ENCODE assay signal across 14 cellular contexts in the genomic region with DNA sequence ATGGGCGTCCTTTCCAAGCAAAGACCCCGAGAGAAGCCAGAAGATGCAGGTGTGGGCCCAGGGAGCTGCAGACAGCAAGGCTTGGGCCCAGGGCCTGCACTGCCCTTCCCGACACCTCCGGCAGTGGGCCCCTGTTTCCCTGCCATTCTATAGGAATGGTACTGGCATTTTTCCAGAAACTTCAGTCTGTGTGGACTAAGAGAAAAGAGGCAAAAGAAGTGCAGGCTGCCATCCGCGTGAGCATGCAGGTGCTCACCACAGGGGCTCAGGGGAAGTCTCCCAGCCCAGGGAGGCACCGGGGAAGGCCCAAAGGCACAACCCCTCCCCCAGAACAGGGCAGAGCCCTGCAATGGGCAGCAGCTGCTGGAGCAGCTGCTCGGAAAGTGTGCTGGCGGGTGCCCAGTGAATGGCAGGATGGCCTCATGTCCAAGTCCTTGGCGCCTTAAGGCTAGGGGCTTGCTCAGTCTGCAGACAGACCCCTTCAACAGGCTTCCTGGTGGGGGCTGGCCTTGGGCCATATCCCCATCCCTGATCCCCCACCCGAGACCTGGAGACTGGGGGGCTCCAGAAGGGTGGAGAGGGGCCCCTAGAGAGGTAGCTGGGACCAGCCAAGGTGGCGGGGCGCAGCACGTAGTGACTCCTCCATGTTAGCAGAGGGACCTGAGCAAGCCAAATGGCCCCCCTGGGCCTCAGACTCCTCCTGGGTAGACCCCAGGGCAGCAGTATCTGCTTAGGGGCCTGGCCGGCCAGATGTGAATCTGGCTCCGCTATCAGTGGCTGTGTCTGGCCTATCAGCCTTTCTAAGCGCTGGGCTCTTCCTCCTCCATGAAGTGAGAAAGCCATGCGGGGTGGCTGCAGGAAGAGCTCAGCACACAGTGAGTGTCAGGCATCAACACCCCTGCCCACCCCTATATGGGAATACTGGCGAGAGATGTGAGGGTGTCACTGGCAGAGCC. TPM values are rescaled to one million over a fixed set of nuclear protein-coding genes. Genes with fewer than 3 reads are reported as not detected.
DNase-seq lines count a peak whose midpoint lies in the region; ATAC-seq and TF ChIP-seq lines count a peak whose summit lies in the region.
"Had no signal": no experiment of that assay in that cellular context is flagged by ENCODE, and none has a peak within 500 bp of the region (broad histone marks: within the 10 kb centered on the region; RNA-seq: fewer than 3 reads in every experiment).

No MANE protein-coding gene starts in this region.

- H3K4me1 ChIP-seq in A673 (ENCODE audit: insufficient read depth, low read length, poor library complexity, severe bottlenecking) (peaks cover 5% of the 10 kb centered on the region), GM23338 (ENCODE audit: insufficient read depth) (peaks cover 29% of the 10 kb centered on the region), endodermal cell (ENCODE audit: control insufficient read depth, insufficient read depth, low read length) (peaks cover 8% of the 10 kb centered on the region)

- H3K9me2 ChIP-seq in GM23338 (ENCODE audit: insufficient read depth), result no peaks in the 10 kb centered on the region

- H3K4me3 ChIP-seq in A673 (ENCODE audit: low read depth, low read length, poor library complexity, severe bottlenecking) (no peak overlapping the region), GM23338 (no peak overlapping the region), endodermal cell (ENCODE audit: low read length) (no peak overlapping the region)

- H3K4me1 Mint-ChIP-seq in GM23338, result peaks cover 31% of the 10 kb centered on the region
- peaks cover 3% of the 10 kb centered on the region for H3K4me1 Mint-ChIP-seq in endodermal cell
- H3K4me1 Mint-ChIP-seq in osteocyte (ENCODE audit: unreplicated experiment), result peaks cover 15% of the 10 kb centered on the region

- H3K27me3 ChIP-seq in A673 (replicated peaks; ENCODE audit: insufficient read depth, low read depth, low read length, poor library complexity) (no peaks in the 10 kb centered on the region), GM23338 (ENCODE audit: insufficient read depth) (peaks cover 14% of the 10 kb centered on the region), endodermal cell (ENCODE audit: control insufficient read depth, insufficient read depth, low read length, poor library complexity, severe bottlenecking) (peaks cover 10% of the 10 kb centered on the region)

- CTCF ChIA-PET in A673 (lab: Charles Lee), result interaction anchor here (0.6 to 1.7 kb wide), 9 partner anchors 9 to 416 kb away, joined by 3 to 8 read pairs (median 4); no protein-coding TSS in a partner anchor

- no peak overlapping the region for H3K4me3 Mint-ChIP-seq in GM23338
- no peak overlapping the region for H3K4me3 Mint-ChIP-seq in endodermal cell
- no peak overlapping the region for H3K4me3 Mint-ChIP-seq in osteocyte (ENCODE audit: unreplicated experiment)
- H3K4me3 Mint-ChIP-seq: dendritic cell treated with granulocyte-macrophage colony-stimulating factor and Interleukin-4, amounts not matched to agents 40 ng/mL and 50 ng/mL, for 4 days had no signal

- H3K9ac ChIP-seq in endodermal cell (ENCODE audit: extremely low read depth, low read length, poor library complexity, severe bottlenecking), result no peak overlapping the region

- H3K9me3 Mint-ChIP-seq in GM23338 (no peaks in the 10 kb centered on the region), endodermal cell (no peaks in the 10 kb centered on the region), osteocyte (ENCODE audit: unreplicated experiment) (no peaks in the 10 kb centered on the region)
- H3K9me3 Mint-ChIP-seq: dendritic cell treated with granulocyte-macrophage colony-stimulating factor and Interleukin-4, amounts not matched to agents 40 ng/mL and 50 ng/mL, for 4 days had no signal

- DNase-seq in A673 (ENCODE audit: low spot score), result no peak
- no peak for DNase-seq in GM23338 (ENCODE audit: low spot score)
- DNase-seq in NCI-H345 treated with DMSO at 0.1 percent for 48 hours (lab: John Stamatoyannopoulos, UW; ENCODE audit: unreplicated experiment), result peak; percentile 66
- DNase-seq in endodermal cell, result no peak
- DNase-seq in Ammon's horn (ENCODE audit: low spot score), result no peak
- DNase-seq in activated CD4-positive, alpha-beta T cell treated with anti-CD3 and anti-CD28 coated beads, Interleukin-2, amount 50 U/mL, for 1 hour, result no peak
- DNase-seq in osteocyte (ENCODE audit: extremely low spot score, unreplicated experiment), result no peak
- DNase-seq: amniotic stem cell had no signal

- no peaks in the 10 kb centered on the region for H3K36me3 ChIP-seq in A673 (ENCODE audit: insufficient read depth, low read length, poor library complexity, severe bottlenecking)
- H3K36me3 ChIP-seq in GM23338 (ENCODE audit: insufficient read depth), result no peaks in the 10 kb centered on the region
- H3K36me3 ChIP-seq in endodermal cell (ENCODE audit: control insufficient read depth, insufficient read depth, low read length), result no peaks in the 10 kb centered on the region
- H3K36me3 ChIP-seq: stomach, WERI-Rb-1 had no signal

- whole genome bisulfite sequencing in endodermal cell (ENCODE audit: insufficient coverage in 1 of 2, insufficient read length in 1 of 2), 2 experiments, result 85 to 86% methylated on average over 9 to 19 of the region's 19 CpGs

- peak overlapping the region; percentile 72; the same call in 1 of the 2 replicates for H2AFZ ChIP-seq in GM23338

- ATAC-seq in GM23338 (no peak), HG02852 (IDR thresholded peaks at IDR 0.05; ENCODE audit: unreplicated experiment) (no peak)

- POLR2A ChIA-PET in A673 (lab: Charles Lee; ENCODE audit: low non-redundant PET), result no interaction called here

- peaks cover 24% of the 10 kb centered on the region for H3K27me3 Mint-ChIP-seq in GM23338 (ENCODE audit: insufficient read depth, low read depth, poor library complexity)
- peaks cover 45% of the 10 kb centered on the region for H3K27me3 Mint-ChIP-seq in endodermal cell (ENCODE audit: insufficient read depth)
- H3K27me3 Mint-ChIP-seq in osteocyte (ENCODE audit: unreplicated experiment), result no peaks in the 10 kb centered on the region

- TF ChIP-seq CTCF in A673 (conservative IDR thresholded peaks at IDR 0.05; ENCODE audit: low read depth, low read length), result 0 out of 2 replicates have a peak, but pooled peaks have one; percentile 7
- no peak for TF ChIP-seq CTCF in GM23338 (conservative IDR thresholded peaks at IDR 0.05; ENCODE audit: low read depth in 2 of 2)
- TF ChIP-seq CTCF in endodermal cell (conservative IDR thresholded peaks at IDR 0.05), result peak; percentile 63
- TF ChIP-seq CTCF in osteocyte (IDR thresholded peaks at IDR 0.05), result no peak

- H3K36me3 Mint-ChIP-seq in GM23338 (ENCODE audit: low read depth), result no peaks in the 10 kb centered on the region; the same call in 2 of the 3 replicates
- no peaks in the 10 kb centered on the region for H3K36me3 Mint-ChIP-seq in endodermal cell (ENCODE audit: low read depth)
- H3K36me3 Mint-ChIP-seq in osteocyte (ENCODE audit: unreplicated experiment), result peaks cover 4% of the 10 kb centered on the region

- no peaks in the 10 kb centered on the region for H3K79me2 ChIP-seq in GM23338 (replicated peaks; ENCODE audit: insufficient read depth)

- no peak overlapping the region for H3K27ac ChIP-seq in A673 (ENCODE audit: low read depth, low read length, poor library complexity, severe bottlenecking)
- no peak overlapping the region for H3K27ac ChIP-seq in GM23338 (ENCODE audit: low read depth)
- H3K27ac ChIP-seq in endodermal cell (ENCODE audit: low read depth, low read length), result no peak overlapping the region
- H3K27ac ChIP-seq: C4-2B, stomach, WERI-Rb-1 had no signal

- BruUV-seq in A673 (replicated peaks; lab: Mats Ljungman, UMichigan), result no TSS peak

- intact Hi-C loops in A673 (cut with micrococcal nuclease; ENCODE audit: unreplicated experiment), result loop anchor here (5.0 kb wide), 1 partner anchor 448 kb away; no protein-coding TSS in a partner anchor

- H4K20me1 ChIP-seq in GM23338 (replicated peaks; ENCODE audit: insufficient read depth), result no peaks in the 10 kb centered on the region

- H3K9me3 ChIP-seq in A673 (ENCODE audit: low read depth, low read length, poor library complexity, severe bottlenecking), result no peaks in the 10 kb centered on the region
- H3K9me3 ChIP-seq in endodermal cell (ENCODE audit: control insufficient read depth, low read length), result no peaks in the 10 kb centered on the region
- H3K9me3 ChIP-seq: stomach had no signal

- H3K27ac Mint-ChIP-seq in GM23338, result no peak overlapping the region
- no peak overlapping the region for H3K27ac Mint-ChIP-seq in endodermal cell
- no peak overlapping the region for H3K27ac Mint-ChIP-seq in osteocyte (ENCODE audit: unreplicated experiment)
- H3K27ac Mint-ChIP-seq: dendritic cell treated with granulocyte-macrophage colony-stimulating factor and Interleukin-4, amounts not matched to agents 40 ng/mL and 50 ng/mL, for 4 days had no signal

- 0 out of 2 replicates have a peak, but pooled peaks cover 10% of the 10 kb centered on the region for H3F3A ChIP-seq in GM23338 (replicated peaks; ENCODE audit: low read depth)

- no peak overlapping the region for H3K4me2 ChIP-seq in GM23338

TF ChIP-seq in GM23338, 12 proteins besides CTCF, POLR2A, EP300 and RAD21 (continues in another document):
- no peak for TF ChIP-seq JUNB (IDR thresholded peaks at IDR 0.05; ENCODE audit: unreplicated experiment)
- TF ChIP-seq ZNF331 (CRISPR knock-in tag; IDR thresholded peaks at IDR 0.05; ENCODE audit: low read depth), result no peak
- no peak for TF ChIP-seq STAT1 (IDR thresholded peaks at IDR 0.05; ENCODE audit: unreplicated experiment)
- no peak for TF ChIP-seq ZNF114 (CRISPR knock-in tag; IDR thresholded peaks at IDR 0.05)
- TF ChIP-seq NANOG (IDR thresholded peaks at IDR 0.05; ENCODE audit: borderline replicate concordance), result no peak

RNA-seq across cellular contexts. Expression of a gene that starts 6.7 kb away (rescaled TPM):
- total RNA-seq in A673 (2021) (0.28 and 0.31 TPM in 2 replicates), endodermal cell (under 1 TPM; 0.64 to 0.73 TPM), osteocyte (1.4 and 1.5 TPM in 2 replicates)
- total RNA-seq in GM23338 (2014; rRNA removed; shearing (Covaris generic)), result 0.28 TPM in 1 of 2 replicates, not detected in the other
- 0.26 and 1.3 TPM in 2 replicates for polyA plus RNA-seq in GM23338 (2016; fragmentation: Nextera tagmentation; extraction: Ambion mirVana)
- 29.7 TPM for polyA plus RNA-seq in endodermal cell (2013, experiment 1 of 2)
- polyA plus RNA-seq in endodermal cell (2013, experiment 2 of 2), result 19.5 TPM

RNA-seq across cellular contexts. Expression of a gene that starts 16.2 kb away (rescaled TPM):
- total RNA-seq in A673 (2021) (5.3 and 6.8 TPM in 2 replicates), endodermal cell (10 to 100 TPM in 1 of 2 donors, 1 to 10 TPM in 1; 8.4 to 10.6 TPM), osteocyte (13.5 and 15.4 TPM in 2 replicates)
- 2.3 and 2.7 TPM in 2 replicates for total RNA-seq in GM23338 (2014; rRNA removed; shearing (Covaris generic))
- 1.4 and 1.6 TPM in 2 replicates for polyA plus RNA-seq in GM23338 (2016; fragmentation: Nextera tagmentation; extraction: Ambion mirVana)
- 7.8 TPM for polyA plus RNA-seq in endodermal cell (2013, experiment 1 of 2)
- polyA plus RNA-seq in endodermal cell (2013, experiment 2 of 2), result 6.0 TPM

RNA-seq across cellular contexts. Expression of a gene that starts 30.9 kb away (rescaled TPM):
- total RNA-seq in A673 (2021) (1.6 and 2.3 TPM in 2 replicates), endodermal cell (10 to 100 TPM; 10.4 to 14.7 TPM), osteocyte (0.40 and 0.68 TPM in 2 replicates)
- total RNA-seq in GM23338 (2014; rRNA removed; shearing (Covaris generic)), result 23.0 and 25.1 TPM in 2 replicates
- polyA plus RNA-seq in GM23338 (2016; fragmentation: Nextera tagmentation; extraction: Ambion mirVana), result 14.8 and 16.6 TPM in 2 replicates
- 11.9 TPM for polyA plus RNA-seq in endodermal cell (2013, experiment 1 of 2)
- 8.4 TPM for polyA plus RNA-seq in endodermal cell (2013, experiment 2 of 2)
- total RNA-seq: mononuclear cell had no signal

Comparison
In these comparisons a context has a peak if more than half of its experiments do, and no peak if none do; other contexts are left out.
1. CTCF ChIP-seq: peak in A673 (single experiment) and endodermal cell (single experiment); none in GM23338 (0 of 2) and osteocyte (single experiment).